Comparison of ENCODE assay signal across 8 cellular contexts in the genomic region with DNA sequence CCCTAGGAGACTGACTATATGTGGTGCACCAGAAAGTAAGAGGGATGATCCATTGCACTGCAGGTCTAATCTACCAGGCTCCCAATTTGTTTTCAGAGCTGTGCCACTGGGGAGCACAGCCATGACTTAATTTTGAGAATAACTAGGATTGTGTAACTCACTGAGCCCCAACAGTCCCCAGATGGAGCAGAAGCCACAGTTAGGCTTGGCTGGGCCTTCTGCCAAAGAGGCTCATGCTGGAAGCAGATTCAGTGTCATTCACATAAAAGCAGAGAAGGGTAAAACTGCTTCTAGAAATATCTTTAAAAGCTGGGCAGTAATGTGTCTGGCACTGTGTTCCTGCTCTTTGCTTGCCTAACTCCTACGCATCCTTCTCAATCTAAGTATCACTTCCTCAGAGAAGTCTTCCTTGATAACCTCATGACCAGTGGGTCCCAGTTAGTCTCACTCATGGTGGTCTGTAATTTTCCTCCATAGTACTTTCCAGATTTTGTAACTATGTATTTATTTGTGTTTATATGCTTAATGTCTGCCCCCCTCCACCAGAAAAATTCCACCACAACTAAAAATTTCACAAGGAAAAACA. TPM values are rescaled to one million over a fixed set of nuclear protein-coding genes. Genes with fewer than 3 reads are reported as not detected.
DNase-seq lines count a peak whose midpoint lies in the region; ATAC-seq, FAIRE-seq and TF ChIP-seq lines count a peak whose summit lies in the region.

No MANE protein-coding gene starts in this region.

- H3K27me3 Mint-ChIP-seq in CD4-positive, alpha-beta T cell = no peaks in the 10 kb centered on the region

- CTCF ChIA-PET in CD4-positive, alpha-beta T cell (lab: Charles Lee) = interaction anchor here (2.0 to 2.5 kb wide), 2 partner anchors 21 to 23 kb away, joined by 7 to 8 read pairs; a partner anchor contains a TSS

- H3K27ac Mint-ChIP-seq in CD4-positive, alpha-beta T cell = peak overlapping the region; percentile 96

- no peaks in the 10 kb centered on the region for H3K9me3 Mint-ChIP-seq in CD4-positive, alpha-beta T cell

- no peak for TF ChIP-seq CTCF in CD4-positive, alpha-beta T cell (IDR thresholded peaks at IDR 0.05)
- TF ChIP-seq CTCF in dorsolateral prefrontal cortex (IDR thresholded peaks at IDR 0.05 in 54 of 56, conservative IDR thresholded peaks at IDR 0.05 in 2 of 56; ENCODE audit: low read depth in 1 of 56, partially characterized antibody in 56 of 56) (peak in 1 of 56 donors; percentile 7), GM20000 (IDR thresholded peaks at IDR 0.05; ENCODE audit: extremely low read depth, missing control alignments) (no peak)

- no peak for DNase-seq in CD4-positive, alpha-beta T cell
- DNase-seq in NCI-H2171 (lab: John Stamatoyannopoulos, UW) (peak; percentile 78), dorsolateral prefrontal cortex (peak; percentile 52 to 82 (median 76)), nucleus accumbens (lab: John Stamatoyannopoulos, UW) (peak in 30 of 56 donors; percentile 3 to 79 (median 25)), NCI-H1436 (lab: John Stamatoyannopoulos, UW) (no peak), HTR-8/SVneo (ENCODE audit: insufficient read length, low spot score) (no peak), GM20000 (ENCODE audit: low spot score) (no peak)

- H3K27me3 ChIP-seq in CD4-positive, alpha-beta T cell (ENCODE audit: control insufficient read depth, insufficient read depth, low read length) = no peaks in the 10 kb centered on the region
- H3K27me3 ChIP-seq in dorsolateral prefrontal cortex = no peaks in the 10 kb centered on the region

- no peak for FAIRE-seq in HTR-8/SVneo (lab: Jason Lieb, UNC)

- H3K4me1 Mint-ChIP-seq in CD4-positive, alpha-beta T cell (ENCODE audit: low read depth) = peaks cover 55% of the 10 kb centered on the region

- POLR2A ChIA-PET in CD4-positive, alpha-beta T cell (lab: Charles Lee) = interaction anchor here (2.7 to 5.2 kb wide), 3 partner anchors 14 to 59 kb away, joined by 12 to 73 read pairs (median 58); a partner anchor contains a TSS

- peak overlapping the region; percentile 65 for H3K27ac ChIP-seq in CD4-positive, alpha-beta T cell (ENCODE audit: low read depth, low read length)
- H3K27ac ChIP-seq in dorsolateral prefrontal cortex = peak overlapping the region; percentile 43 to 95 (median 82)

- H3K4me3 Mint-ChIP-seq in CD4-positive, alpha-beta T cell = no peak overlapping the region

- intact Hi-C loops in CD4-positive, alpha-beta T cell (cut with DNase I, micrococcal nuclease) = loop anchor here (5.0 kb wide), 2 partner anchors 43 to 58 kb away; a partner anchor contains a TSS
- intact Hi-C loops in dorsolateral prefrontal cortex (cut with DNase I) = loop anchor here (5.0 kb wide), 4 partner anchors 58 to 273 kb away; a partner anchor contains a TSS

- no peaks in the 10 kb centered on the region for H3K9me3 ChIP-seq in CD4-positive, alpha-beta T cell (ENCODE audit: control insufficient read depth, low read length)

- peak overlapping the region in 20 of 59 donors; percentile 5 to 55 (median 30) for H3K4me3 ChIP-seq in dorsolateral prefrontal cortex

- H3K36me3 Mint-ChIP-seq in CD4-positive, alpha-beta T cell (ENCODE audit: low read depth) = peaks cover 34% of the 10 kb centered on the region

- ATAC-seq in CD4-positive, alpha-beta T cell (ENCODE audit: poor library complexity) = no peak
- no peak for ATAC-seq in GM21447 (IDR thresholded peaks at IDR 0.05; ENCODE audit: unreplicated experiment)

RNA-seq across cellular contexts. Expression of a gene that starts 20.3 kb away (rescaled TPM):
- 10 to 100 TPM; 17.8 to 20.7 TPM for total RNA-seq in CD4-positive, alpha-beta T cell
- total RNA-seq in dorsolateral prefrontal cortex = 10 to 100 TPM; 17.4 to 52.5 (median 29.0) TPM

RNA-seq across cellular contexts. Expression of a gene that starts 32.3 kb away (rescaled TPM):
- 10 to 100 TPM; 25.6 to 26.0 TPM for total RNA-seq in CD4-positive, alpha-beta T cell
- 10 to 100 TPM; 20.2 to 48.4 (median 34.9) TPM for total RNA-seq in dorsolateral prefrontal cortex

RNA-seq across cellular contexts. Expression of a gene that starts 42.0 kb away (rescaled TPM):
- total RNA-seq in CD4-positive, alpha-beta T cell = 1 to 10 TPM; 1.5 to 1.8 TPM
- total RNA-seq in dorsolateral prefrontal cortex = 10 to 100 TPM in 5 of 120 experiments, 1 to 10 TPM in 115; 1.4 to 21.5 (median 4.7) TPM

RNA-seq across cellular contexts. Expression of a gene that starts 59.2 kb away (rescaled TPM):
- total RNA-seq in CD4-positive, alpha-beta T cell = 1 to 10 TPM; 1.9 to 2.6 TPM
- total RNA-seq in dorsolateral prefrontal cortex = 10 to 100 TPM in 119 of 120 experiments, 1 to 10 TPM in 1; 6.5 to 40.5 (median 21.0) TPM

Comparison
In these comparisons a context has a peak if more than half of its experiments do, and no peak if none do; other contexts are left out.
1. DNase-seq: peak in NCI-H2171 (single experiment), dorsolateral prefrontal cortex (10 of 10) and nucleus accumbens (30 of 56); none in CD4-positive, alpha-beta T cell (0 of 10), NCI-H1436 (single experiment), HTR-8/SVneo (single experiment) and GM20000 (single experiment).